ENCODE assay signal across 20 cellular contexts in genomic region chr9:96177719-96178028, GRCh38.
DNase-seq lines count a peak whose midpoint lies in the region; ATAC-seq, FAIRE-seq and TF ChIP-seq lines count a peak whose summit lies in the region.
"Had no signal": no experiment of that assay in that cellular context is flagged by ENCODE, and none has a peak within 500 bp of the region (broad histone marks: within the 10 kb centered on the region; RNA-seq: fewer than 3 reads in every experiment).

No MANE protein-coding gene starts in this region.

- peaks cover 50% of the 10 kb centered on the region for H3K27me3 Mint-ChIP-seq in nephron (ENCODE audit: low read depth)
- H3K27me3 Mint-ChIP-seq in activated CD4-positive, alpha-beta memory T cell treated with anti-CD3 and anti-CD28 coated beads, Interleukin-2, amount 10 ng/mL, durations not matched to agents 7 days and 5 days: peaks cover 26% of the 10 kb centered on the region

- FAIRE-seq in A549 (lab: Jason Lieb, UNC): no peak
- FAIRE-seq in endometrium (lab: Jason Lieb, UNC): peak; percentile 31
- FAIRE-seq: GM12891, GM18507, H54 had no signal

- no peaks in the 10 kb centered on the region for H3K27me3 ChIP-seq in testis
- H3K27me3 ChIP-seq in upper lobe of left lung: no peaks in the 10 kb centered on the region

- ATAC-seq in A549 (peak in 1 of 2 experiments; percentile 20; a peak in 2 of 6 replicates), upper lobe of left lung (ENCODE audit: low FRiP score in 2 of 2) (no peak)

- no peak for TF ChIP-seq RAD21 in A549 (conservative IDR thresholded peaks at IDR 0.05 in 1 of 2, IDR thresholded peaks at IDR 0.05 in 1 of 2)

- intact Hi-C loops in testis (cut with DNase I; ENCODE audit: low total_unique reads): no loop called here

- TF ChIP-seq POLR2A in A549 (IDR thresholded peaks at IDR 0.05; ENCODE audit: low read length) (no peak), testis (IDR thresholded peaks at IDR 0.05) (no peak), upper lobe of left lung (IDR thresholded peaks at IDR 0.05) (no peak)

- H3K27ac Mint-ChIP-seq in nephron: peak overlapping the region; percentile 27 to 69 (median 65)
- H3K27ac Mint-ChIP-seq in activated CD4-positive, alpha-beta memory T cell treated with anti-CD3 and anti-CD28 coated beads, Interleukin-2, amount 10 ng/mL, durations not matched to agents 7 days and 5 days: no peak overlapping the region
- H3K27ac Mint-ChIP-seq: CD4-positive, alpha-beta memory T cell; HFFc6 had no signal

- POLR2A ChIA-PET in A549 (lab: Yijun Ruan, JAX): interaction anchor here (0.7 kb wide), 1 partner anchor 174 kb away, joined by 5 read pairs; no protein-coding TSS in a partner anchor
- POLR2A ChIA-PET in activated CD4-positive, alpha-beta memory T cell treated with anti-CD3 and anti-CD28 coated beads, Interleukin-2, amount 10 ng/mL, durations not matched to agents 7 days and 5 days (lab: Charles Lee): no interaction called here

- no peak for DNase-seq in A549 (ENCODE audit: low read depth in 1 of 2, low spot score in 1 of 2)
- no peak for DNase-seq in testis
- DNase-seq in 8988T: no peak
- DNase-seq in activated CD4-positive, alpha-beta memory T cell treated with anti-CD3 and anti-CD28 coated beads, Interleukin-2, amount 10 ng/mL, durations not matched to agents 7 days and 5 days: no peak
- no peak for DNase-seq in upper lobe of left lung
- DNase-seq in SHP77 treated with DMSO at 0.1 percent for 48 hours (lab: John Stamatoyannopoulos, UW): no peak
- DNase-seq: Calu3; CD4-positive, alpha-beta memory T cell; COR-L47; DMS79 treated with DMSO at 0.1 percent for 48 hours; GF-D8; GOT3; HFFc6 had no signal

- H3K4me1 Mint-ChIP-seq in nephron: peaks cover 36% of the 10 kb centered on the region
- no peaks in the 10 kb centered on the region for H3K4me1 Mint-ChIP-seq in activated CD4-positive, alpha-beta memory T cell treated with anti-CD3 and anti-CD28 coated beads, Interleukin-2, amount 10 ng/mL, durations not matched to agents 7 days and 5 days
- H3K4me1 Mint-ChIP-seq: CD4-positive, alpha-beta memory T cell had no signal

- TF ChIP-seq CTCF in A549 (IDR thresholded peaks at IDR 0.05) (no peak), nephron (IDR thresholded peaks at IDR 0.05; ENCODE audit: unreplicated experiment in 3 of 3) (no peak), testis (IDR thresholded peaks at IDR 0.05) (no peak), upper lobe of left lung (IDR thresholded peaks at IDR 0.05) (no peak)

- peak overlapping the region; percentile 38 for H3K4me2 ChIP-seq in A549

- no peaks in the 10 kb centered on the region for H3K36me3 Mint-ChIP-seq in nephron (ENCODE audit: low read depth)
- H3K36me3 Mint-ChIP-seq in activated CD4-positive, alpha-beta memory T cell treated with anti-CD3 and anti-CD28 coated beads, Interleukin-2, amount 10 ng/mL, durations not matched to agents 7 days and 5 days (ENCODE audit: low read depth): no peaks in the 10 kb centered on the region
- H3K36me3 Mint-ChIP-seq: CD4-positive, alpha-beta memory T cell had no signal

- H3K9me3 ChIP-seq in A549 (no peaks in the 10 kb centered on the region), testis (no peaks in the 10 kb centered on the region), upper lobe of left lung (no peaks in the 10 kb centered on the region)
- H3K9me3 ChIP-seq: HAP-1 had no signal

- H3K4me1 ChIP-seq in A549: peaks cover 27% of the 10 kb centered on the region
- peaks cover 44% of the 10 kb centered on the region for H3K4me1 ChIP-seq in testis
- peaks cover 0 to 3% (median 0%) of the 10 kb centered on the region in 4 donors for H3K4me1 ChIP-seq in upper lobe of left lung
- H3K4me1 ChIP-seq: HAP-1 had no signal

- H3K4me3 Mint-ChIP-seq in nephron: peak overlapping the region in 1 of 3 experiments; percentile 26
- H3K4me3 Mint-ChIP-seq in activated CD4-positive, alpha-beta memory T cell treated with anti-CD3 and anti-CD28 coated beads, Interleukin-2, amount 10 ng/mL, durations not matched to agents 7 days and 5 days: no peak overlapping the region
- H3K4me3 Mint-ChIP-seq: CD4-positive, alpha-beta memory T cell; HFFc6 had no signal

- H3K27ac ChIP-seq in A549: peak overlapping the region; percentile 53 to 54; a peak in 5 of 6 replicates
- peak overlapping the region; percentile 46 to 48 for H3K27ac ChIP-seq in testis
- H3K27ac ChIP-seq in upper lobe of left lung: no peak overlapping the region
- H3K27ac ChIP-seq: 22Rv1 had no signal

- no peaks in the 10 kb centered on the region for H3K9me3 Mint-ChIP-seq in nephron
- no peaks in the 10 kb centered on the region for H3K9me3 Mint-ChIP-seq in activated CD4-positive, alpha-beta memory T cell treated with anti-CD3 and anti-CD28 coated beads, Interleukin-2, amount 10 ng/mL, durations not matched to agents 7 days and 5 days
- H3K9me3 Mint-ChIP-seq: CD4-positive, alpha-beta memory T cell; HFFc6 had no signal

- TF ChIP-seq EP300 in A549 (IDR thresholded peaks at IDR 0.05): no peak
- TF ChIP-seq EP300 in upper lobe of left lung (IDR thresholded peaks at IDR 0.05): no peak

- 66% methylated on average over 4 of the region's 4 CpGs for WGBS in A549 (ENCODE audit: missing lambda C conversion rate)
- 32 to 53% methylated on average over 4 of the region's 4 CpGs for WGBS in testis, 2 donors
- 64 to 71% methylated on average over 4 of the region's 4 CpGs for WGBS in upper lobe of left lung, 2 donors

- no peaks in the 10 kb centered on the region for H3K36me3 ChIP-seq in testis (ENCODE audit: low read depth, missing control alignments)
- no peaks in the 10 kb centered on the region for H3K36me3 ChIP-seq in upper lobe of left lung
- H3K36me3 ChIP-seq: HAP-1 had no signal

- H3K4me3 ChIP-seq in A549 (no peak overlapping the region), testis (no peak overlapping the region), upper lobe of left lung (no peak overlapping the region)
- H3K4me3 ChIP-seq: HAP-1 had no signal

- CTCF ChIA-PET in A549 (lab: Yijun Ruan, JAX): interaction anchor here (1.1 kb wide), 1 partner anchor 41 kb away, joined by 3 read pairs; no protein-coding TSS in a partner anchor
- CTCF ChIA-PET in activated CD4-positive, alpha-beta memory T cell treated with anti-CD3 and anti-CD28 coated beads, Interleukin-2, amount 10 ng/mL, durations not matched to agents 7 days and 5 days (lab: Charles Lee): interaction anchor here (1.3 kb wide), 1 partner anchor 33 kb away, joined by 3 read pairs; no protein-coding TSS in a partner anchor

TF ChIP-seq in A549, 52 proteins besides CTCF, POLR2A, EP300 and RAD21:
- TF ChIP-seq MAX (IDR thresholded peaks at IDR 0.05) (no peak), MAFK (IDR thresholded peaks at IDR 0.05; ENCODE audit: partially characterized antibody) (peak; percentile 53), CBX2 (IDR thresholded peaks at IDR 0.05; ENCODE audit: borderline replicate concordance, low read depth) (no peak), MYC (IDR thresholded peaks at IDR 0.05; ENCODE audit: borderline replicate concordance, low read length) (no peak)
TF ChIP-seq in A549: peak in this region for 1.

Comparison
In these comparisons a context has a peak if more than half of its experiments do, and no peak if none do; other contexts are left out.
1. H3K27ac ChIP-seq: peak in A549 (2 of 2) and testis (2 of 2); none in upper lobe of left lung (0 of 4).